2 cellular contexts compared by ENCODE assay signal in genomic region chr1:22246755-22247480, GRCh38.
TF ChIP-seq lines count a peak whose summit lies in the region.

No MANE protein-coding gene starts in this region.

TF ChIP-seq in HEK293, 187 proteins besides CTCF, POLR2A, EP300 and RAD21 (continued from another document):
- TF ChIP-seq ZNF423 (tag by site-specific recombination; IDR thresholded peaks at IDR 0.05), result no peak

TF ChIP-seq in H1, 55 proteins besides CTCF, POLR2A, EP300 and RAD21:
- no peak for TF ChIP-seq MAX (IDR thresholded peaks at IDR 0.05)
- no peak for TF ChIP-seq EGR1 (IDR thresholded peaks at IDR 0.05; ENCODE audit: borderline replicate concordance, low read depth, low read length)
- TF ChIP-seq CTBP2 (IDR thresholded peaks at IDR 0.05; ENCODE audit: borderline replicate concordance, insufficient read depth, insufficient read length, low read length), result no peak
- TF ChIP-seq GTF2F1 (IDR thresholded peaks at IDR 0.05; ENCODE audit: borderline replicate concordance, low read depth, low read length), result no peak
- no peak for TF ChIP-seq CBX8 (IDR thresholded peaks at IDR 0.05; ENCODE audit: borderline replicate concordance, low read depth, low read length)
- TF ChIP-seq MAFK (IDR thresholded peaks at IDR 0.05; ENCODE audit: low read depth, low read length), result no peak
- TF ChIP-seq SIN3A (conservative IDR thresholded peaks at IDR 0.05 in 1 of 2, IDR thresholded peaks at IDR 0.05 in 1 of 2; ENCODE audit: low read depth in 1 of 2, low read length in 2 of 2), result no peak
- no peak for TF ChIP-seq CEBPB (IDR thresholded peaks at IDR 0.05; ENCODE audit: low read depth, low read length)
- TF ChIP-seq SUZ12 (IDR thresholded peaks at IDR 0.05; ENCODE audit: low read length), result no peak
- no peak for TF ChIP-seq RBBP5 (IDR thresholded peaks at IDR 0.05; ENCODE audit: borderline replicate concordance, low read depth, low read length)
- no peak for TF ChIP-seq PHF8 (conservative IDR thresholded peaks at IDR 0.05; ENCODE audit: low read depth, low read length)
- TF ChIP-seq POLR2AphosphoS5 (IDR thresholded peaks at IDR 0.05; ENCODE audit: low read depth, low read length), result no peak
